In the genomic region with DNA sequence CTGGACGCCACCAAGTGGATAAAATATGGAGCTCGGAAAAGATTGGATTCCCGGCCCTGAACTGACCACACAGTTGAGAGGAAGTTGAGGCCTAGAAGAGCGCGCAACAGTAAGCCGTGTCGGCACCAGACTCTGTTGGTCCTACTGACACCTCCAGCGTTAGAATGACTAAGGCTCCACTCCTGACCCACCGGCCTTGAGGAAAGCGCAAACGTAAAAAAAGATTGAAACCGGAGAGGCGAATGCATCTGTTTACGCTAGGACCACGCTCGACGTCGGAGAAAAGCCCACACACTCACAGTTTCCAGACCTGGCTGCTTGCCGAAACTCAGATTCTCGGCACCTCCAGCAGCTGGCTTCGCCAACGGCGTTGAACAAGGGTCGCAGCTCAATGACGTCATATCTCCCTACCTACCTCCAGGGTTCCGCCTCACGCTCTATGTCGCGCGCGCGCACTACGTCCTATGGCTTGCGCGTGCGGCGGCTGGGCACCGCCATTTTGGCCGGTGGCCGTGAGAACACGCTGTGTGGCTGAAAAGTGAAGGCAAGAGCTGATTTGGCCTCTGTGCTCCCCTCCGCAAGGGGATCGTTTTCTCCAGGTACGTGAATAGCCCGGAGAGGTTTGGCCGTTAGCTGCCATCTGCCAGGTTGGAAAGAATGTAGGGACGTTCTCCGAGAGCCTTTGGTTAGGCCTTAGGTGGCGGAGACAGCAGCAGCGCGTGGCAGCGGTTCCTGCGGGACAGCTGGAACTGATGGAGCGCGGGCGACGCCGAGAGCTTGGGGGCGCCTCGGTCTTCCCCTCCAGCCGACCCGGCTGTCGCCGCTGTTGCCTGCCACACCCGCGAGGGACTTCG, we compare ENCODE assay signal across 8 cellular contexts. TPM values are rescaled to one million over a fixed set of nuclear protein-coding genes. Genes with fewer than 3 reads are reported as not detected.
DNase-seq lines count a peak whose midpoint lies in the region; ATAC-seq and TF ChIP-seq lines count a peak whose summit lies in the region.

A gene (plus strand): TSS at position 491 of the 854 bp plus-strand sequence. CDS start 6,102 bp downstream, outside the sequence.
A gene with protein sequence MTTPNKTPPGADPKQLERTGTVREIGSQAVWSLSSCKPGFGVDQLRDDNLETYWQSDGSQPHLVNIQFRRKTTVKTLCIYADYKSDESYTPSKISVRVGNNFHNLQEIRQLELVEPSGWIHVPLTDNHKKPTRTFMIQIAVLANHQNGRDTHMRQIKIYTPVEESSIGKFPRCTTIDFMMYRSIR (minus strand): TSS at position 376 of the 854 bp plus-strand sequence. CDS start 2,097 bp downstream, outside the sequence.

- H3K27ac Mint-ChIP-seq in natural killer cell treated with Interleukin-12 subunit alpha and Interleukin-12 subunit beta and Interleukin-15 and Interleukin-18, amount 100 ng/mL, for 72 hours: peak within 1 kb of the TSS; percentile 87 to 96

- H3K9me3 ChIP-seq in Loucy (ENCODE audit: insufficient read depth, low read depth, low read length): no peaks in the 10 kb centered on the region

- peak within 1 kb of the TSS; percentile 92 for H3K4me3 Mint-ChIP-seq in natural killer cell treated with Interleukin-12 subunit alpha and Interleukin-12 subunit beta and Interleukin-15 and Interleukin-18, amount 100 ng/mL, for 72 hours

- H3K27me3 ChIP-seq in H7 (ENCODE audit: control insufficient read depth, insufficient read depth, low read length) (no peaks in the 10 kb centered on the region), Loucy (ENCODE audit: insufficient read depth, low read length, poor library complexity, severe bottlenecking) (no peaks in the 10 kb centered on the region)

- 0 out of 2 replicates have a peak, but pooled peaks have one; percentile 28 for TF ChIP-seq CTCF in Loucy (conservative IDR thresholded peaks at IDR 0.05; ENCODE audit: low read length)

- peaks cover 31% of the 10 kb centered on the region for H3K36me3 Mint-ChIP-seq in natural killer cell treated with Interleukin-12 subunit alpha and Interleukin-12 subunit beta and Interleukin-15 and Interleukin-18, amount 100 ng/mL, for 72 hours

- H3K9me3 Mint-ChIP-seq in natural killer cell treated with Interleukin-12 subunit alpha and Interleukin-12 subunit beta and Interleukin-15 and Interleukin-18, amount 100 ng/mL, for 72 hours: no peaks in the 10 kb centered on the region

- ATAC-seq in natural killer cell treated with Interleukin-12 subunit alpha and Interleukin-12 subunit beta and Interleukin-15 and Interleukin-18, amount 100 ng/mL, for 72 hours: peak; percentile 93 to 97
- peak; percentile 93 for ATAC-seq in stimulated activated naive CD8-positive, alpha-beta T cell treated with anti-CD3 and anti-CD28 coated beads, Interleukin-15, Interleukin-2, amounts not matched to agents 100 U/mL and 50 U/mL, for 24 hours

- peak within 1 kb of the TSS; percentile 75 for H3K4me2 ChIP-seq in Loucy (ENCODE audit: low read depth, low read length, poor library complexity, severe bottlenecking)

- DNase-seq in ELF-1 (ENCODE audit: low read depth, low spot score) (peak; percentile 97), H7 (peak; percentile 85), fibroblast of peridontal ligament (ENCODE audit: extremely low read depth) (peak; percentile 99)
- peak; percentile 94 for DNase-seq in activated T-helper 9 cell treated with anti-CD3 and anti-CD28 coated beads, Interleukin-2, amount 50 U/mL, for 16 hours (ENCODE audit: low read depth)
- DNase-seq in natural killer cell treated with Interleukin-12 subunit alpha and Interleukin-12 subunit beta and Interleukin-15 and Interleukin-18, amount 100 ng/mL, for 72 hours (ENCODE audit: low spot score): peak; percentile 96
- peak; percentile 96 for DNase-seq in stimulated activated naive CD8-positive, alpha-beta T cell treated with anti-CD3 and anti-CD28 coated beads, Interleukin-15, Interleukin-2, amounts not matched to agents 100 U/mL and 50 U/mL, for 24 hours

- peak; percentile 96 for TF ChIP-seq POLR2A in Raji (IDR thresholded peaks at IDR 0.05; ENCODE audit: insufficient read depth, low read depth, low read length)

- peak within 1 kb of the TSS; percentile 91 for H3K4me3 ChIP-seq in H7 (ENCODE audit: insufficient read depth, low read depth, low read length)
- H3K4me3 ChIP-seq in Loucy (ENCODE audit: low read length, poor library complexity, severe bottlenecking): peak within 1 kb of the TSS; percentile 88

- H3K9me2 ChIP-seq in Loucy (replicated peaks; ENCODE audit: low read depth, low read length): no peaks in the 10 kb centered on the region

- no peaks in the 10 kb centered on the region for H3F3A ChIP-seq in Loucy (ENCODE audit: low read depth)

- H3K36me3 ChIP-seq in H7 (replicated peaks; ENCODE audit: control insufficient read depth, insufficient read depth, low read length) (peaks cover 4% of the 10 kb centered on the region), Loucy (ENCODE audit: insufficient read depth, low read length) (0 out of 2 replicates have a peak, but pooled peaks cover 3% of the 10 kb centered on the region)

- peak within 1 kb of the TSS; percentile 83 for H2AFZ ChIP-seq in Loucy (ENCODE audit: low read length)

- H3K9ac ChIP-seq in Loucy (ENCODE audit: low read depth, low read length, poor library complexity, severe bottlenecking): peak within 1 kb of the TSS; percentile 86

- peaks cover 98% of the 10 kb centered on the region for H3K79me2 ChIP-seq in Loucy (ENCODE audit: insufficient read depth, low read length)

- H3K4me1 ChIP-seq in Loucy (ENCODE audit: insufficient read depth, low read length, poor library complexity, severe bottlenecking): peaks cover 66% of the 10 kb centered on the region

- H3K4me1 Mint-ChIP-seq in natural killer cell treated with Interleukin-12 subunit alpha and Interleukin-12 subunit beta and Interleukin-15 and Interleukin-18, amount 100 ng/mL, for 72 hours (ENCODE audit: low read depth in 2 of 2): peaks cover 12 to 43% of the 10 kb centered on the region in 2 donors

- H3K27me3 Mint-ChIP-seq in natural killer cell treated with Interleukin-12 subunit alpha and Interleukin-12 subunit beta and Interleukin-15 and Interleukin-18, amount 100 ng/mL, for 72 hours: no peaks in the 10 kb centered on the region

- H4K20me1 ChIP-seq in Loucy (ENCODE audit: insufficient read depth, low read length, poor library complexity, severe bottlenecking): peaks cover 47% of the 10 kb centered on the region

RNA-seq across cellular contexts. Expression of the first gene that starts in this region (rescaled TPM):
- 146 and 165 TPM in 2 replicates for total RNA-seq in H7 (2014; rRNA removed; shearing (Covaris generic))
- 100 to 1,000 TPM in 1 of 2 donors, 10 to 100 TPM in 1; 89.7 to 119 TPM for total RNA-seq in natural killer cell treated with Interleukin-12 subunit alpha and Interleukin-12 subunit beta and Interleukin-15 and Interleukin-18, amount 100 ng/mL, for 72 hours

RNA-seq across cellular contexts. Expression of the second gene that starts in this region (rescaled TPM):
- total RNA-seq in H7 (2014; rRNA removed; shearing (Covaris generic)): 22.9 and 31.4 TPM in 2 replicates
- total RNA-seq in natural killer cell treated with Interleukin-12 subunit alpha and Interleukin-12 subunit beta and Interleukin-15 and Interleukin-18, amount 100 ng/mL, for 72 hours: 10 to 100 TPM; 33.9 to 37.4 TPM

Comparison
In these comparisons a context has a peak if more than half of its experiments do, and no peak if none do; other contexts are left out.
1. Peak in every context shown above with its lines: DNase-seq, ATAC-seq and H3K4me3 ChIP-seq.